In the genomic region with DNA sequence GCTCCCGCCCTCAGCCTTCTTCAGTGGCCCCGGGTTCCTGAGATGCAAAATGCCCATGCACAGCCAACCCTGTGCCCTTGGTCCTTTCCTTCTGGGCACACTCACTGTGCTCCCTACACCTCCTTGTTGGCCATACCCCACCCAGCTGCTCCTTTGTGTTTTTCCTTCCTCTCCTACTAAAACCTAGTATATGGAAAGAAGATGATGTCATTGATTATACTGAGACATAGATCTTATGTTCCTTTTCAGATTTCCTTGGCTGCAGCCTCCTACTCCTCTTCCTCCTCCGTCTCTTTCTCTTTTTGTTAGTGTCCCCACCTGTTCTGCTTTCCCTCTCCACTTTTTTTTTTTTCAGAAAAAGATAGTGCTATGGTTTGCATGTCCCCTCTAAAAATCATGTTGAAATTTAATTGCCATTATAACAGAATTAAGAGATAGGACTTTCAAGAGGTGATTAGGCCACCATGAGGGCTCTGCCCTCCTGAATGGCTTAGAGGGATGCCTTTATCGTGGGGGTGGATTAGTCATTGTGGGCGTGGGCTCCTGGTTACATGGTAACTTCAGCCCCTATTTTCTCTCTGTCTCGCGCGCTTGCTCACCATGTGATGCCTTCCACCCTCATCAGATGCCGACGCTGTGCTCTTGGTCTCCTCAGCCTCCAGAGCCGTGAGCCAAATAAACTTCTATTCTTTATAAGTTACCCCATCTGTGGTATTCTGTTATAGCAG, we compare ENCODE assay signal across 23 cellular contexts.
"Had no signal": no experiment of that assay in that cellular context is flagged by ENCODE, and none has a peak within 500 bp of the region (broad histone marks: within the 10 kb centered on the region; RNA-seq: fewer than 3 reads in every experiment).

No MANE protein-coding gene starts in this region.

- H3K27ac Mint-ChIP-seq: activated naive CD4-positive, alpha-beta T cell treated with anti-CD3 and anti-CD28 coated beads, Interleukin-2, amount 50 U/mL, for 24 hours; endodermal cell; natural killer cell; progenitor cell of endocrine pancreas; stimulated activated naive B cell treated with anti-CD40 and anti-IgM and Interleukin-4, amounts not matched to agents 10 μg/mL and 1 μg/mL and 100 μg/mL, for 72 hours had no signal

- H3K4me3 Mint-ChIP-seq: activated naive CD4-positive, alpha-beta T cell treated with anti-CD3 and anti-CD28 coated beads, Interleukin-2, amount 50 U/mL, for 24 hours; endodermal cell; natural killer cell; stimulated activated naive B cell treated with anti-CD40 and anti-IgM and Interleukin-4, amounts not matched to agents 10 μg/mL and 1 μg/mL and 100 μg/mL, for 72 hours had no signal

- H3K27me3 Mint-ChIP-seq: activated naive CD4-positive, alpha-beta T cell treated with anti-CD3 and anti-CD28 coated beads, Interleukin-2, amount 50 U/mL, for 24 hours had no signal

- H3K4me3 ChIP-seq: adrenal gland, coronary artery, esophagus squamous epithelium, gastroesophageal sphincter had no signal

- H3K4me1 ChIP-seq: adrenal gland had no signal

- DNase-seq: activated CD4-positive, alpha-beta T cell treated with anti-CD3 and anti-CD28 coated beads, Interleukin-2, amount 50 U/mL, for 1 hour; activated CD8-positive, alpha-beta memory T cell treated with anti-CD3 and anti-CD28 coated beads for 24 hours; activated effector memory CD4-positive, alpha-beta T cell treated with anti-CD3 and anti-CD28 coated beads, Interleukin-2, amount 50 U/mL, for 16 hours; activated T-cell treated with anti-CD3 and anti-CD28 coated beads, Interleukin-2, amount 50 U/mL, for 48 hours; adrenal gland; endodermal cell; esophagus squamous epithelium; hypothalamus; left ventricle myocardium superior; midbrain; natural killer cell; retina; stimulated activated CD4-positive, alpha-beta T cell treated with anti-CD3 and anti-CD28 coated beads, Interleukin-2, amount 100 ng/mL, for 48 hours; stimulated activated CD8-positive, alpha-beta memory T cell treated with anti-CD3 and anti-CD28 coated beads, Interleukin-4, amount 100 ng/mL, for 48 hours; stimulated activated naive B cell treated with anti-CD40 and anti-IgM and Interleukin-4, amounts not matched to agents 10 μg/mL and 1 μg/mL and 100 μg/mL, for 72 hours had no signal

- H3K36me3 ChIP-seq: adrenal gland, esophagus squamous epithelium, gastroesophageal sphincter had no signal

- H3K27me3 ChIP-seq: adrenal gland, esophagus squamous epithelium, gastroesophageal sphincter had no signal

- FAIRE-seq: astrocyte, islet of Langerhans had no signal

- H3K36me3 Mint-ChIP-seq: activated naive CD4-positive, alpha-beta T cell treated with anti-CD3 and anti-CD28 coated beads, Interleukin-2, amount 50 U/mL, for 24 hours; natural killer cell; stimulated activated naive B cell treated with anti-CD40 and anti-IgM and Interleukin-4, amounts not matched to agents 10 μg/mL and 1 μg/mL and 100 μg/mL, for 72 hours had no signal

- H3K27ac ChIP-seq: adrenal gland, coronary artery, esophagus squamous epithelium, gastroesophageal sphincter, VCaP had no signal

- H3K9me3 ChIP-seq: adrenal gland, gastroesophageal sphincter had no signal

- H3K4me1 Mint-ChIP-seq: endodermal cell had no signal

- H3K9me3 Mint-ChIP-seq: activated naive CD4-positive, alpha-beta T cell treated with anti-CD3 and anti-CD28 coated beads, Interleukin-2, amount 50 U/mL, for 24 hours; natural killer cell had no signal

- ATAC-seq: activated CD4-positive, CD25-positive, alpha-beta regulatory T cell treated with anti-CD3 and anti-CD28 coated beads, Interleukin-2, amount 50 U/mL, for 24 hours; gastroesophageal sphincter; left ventricle myocardium superior; natural killer cell; stimulated activated naive B cell treated with anti-CD40 and anti-IgM and Interleukin-4, amounts not matched to agents 10 μg/mL and 1 μg/mL and 100 μg/mL, for 72 hours had no signal
